In the genomic region with DNA sequence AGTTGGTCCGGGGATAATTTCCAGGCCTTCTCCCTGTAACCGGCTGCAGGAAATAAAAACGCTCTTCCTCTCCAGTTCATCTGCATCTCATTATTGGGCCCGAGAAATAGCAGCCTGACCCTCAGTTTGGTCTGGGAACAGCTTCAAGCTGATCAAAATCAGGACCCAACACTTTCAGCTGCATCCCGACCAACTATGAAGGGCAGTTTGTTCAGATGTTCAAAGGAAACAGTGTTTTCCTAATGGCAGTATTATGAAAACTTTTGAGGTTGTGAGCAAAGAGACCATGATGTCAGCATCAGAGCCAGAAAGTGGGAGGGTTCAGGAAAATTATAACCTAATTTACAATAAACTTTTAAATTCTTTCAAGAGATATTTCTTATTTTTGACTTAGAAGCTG, we compare ENCODE assay signal across 1 cellular context.
TF ChIP-seq lines count a peak whose summit lies in the region.

No MANE protein-coding gene starts in this region.

TF ChIP-seq in K562, 482 proteins besides CTCF, POLR2A, EP300 and RAD21 (continued from another document):
- no peak for TF ChIP-seq GTF3C2 (IDR thresholded peaks at IDR 0.05; ENCODE audit: borderline replicate concordance, extremely low read depth, insufficient read length)
- TF ChIP-seq, protein P1, sequence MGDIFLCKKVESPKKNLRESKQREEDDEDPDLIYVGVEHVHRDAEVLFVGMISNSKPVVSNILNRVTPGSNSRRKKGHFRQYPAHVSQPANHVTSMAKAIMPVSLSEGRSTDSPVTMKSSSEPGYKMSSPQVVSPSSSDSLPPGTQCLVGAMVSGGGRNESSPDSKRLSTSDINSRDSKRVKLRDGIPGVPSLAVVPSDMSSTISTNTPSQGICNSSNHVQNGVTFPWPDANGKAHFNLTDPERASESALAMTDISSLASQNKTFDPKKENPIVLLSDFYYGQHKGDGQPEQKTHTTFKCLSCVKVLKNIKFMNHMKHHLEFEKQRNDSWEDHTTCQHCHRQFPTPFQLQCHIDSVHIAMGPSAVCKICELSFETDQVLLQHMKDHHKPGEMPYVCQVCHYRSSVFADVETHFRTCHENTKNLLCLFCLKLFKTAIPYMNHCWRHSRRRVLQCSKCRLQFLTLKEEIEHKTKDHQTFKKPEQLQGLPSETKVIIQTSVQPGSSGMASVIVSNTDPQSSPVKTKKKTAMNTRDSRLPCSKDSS (IDR thresholded peaks at IDR 0.05; ENCODE audit: low read depth, partially characterized antibody): no peak
